9 cellular contexts compared by ENCODE assay signal in the genomic region with DNA sequence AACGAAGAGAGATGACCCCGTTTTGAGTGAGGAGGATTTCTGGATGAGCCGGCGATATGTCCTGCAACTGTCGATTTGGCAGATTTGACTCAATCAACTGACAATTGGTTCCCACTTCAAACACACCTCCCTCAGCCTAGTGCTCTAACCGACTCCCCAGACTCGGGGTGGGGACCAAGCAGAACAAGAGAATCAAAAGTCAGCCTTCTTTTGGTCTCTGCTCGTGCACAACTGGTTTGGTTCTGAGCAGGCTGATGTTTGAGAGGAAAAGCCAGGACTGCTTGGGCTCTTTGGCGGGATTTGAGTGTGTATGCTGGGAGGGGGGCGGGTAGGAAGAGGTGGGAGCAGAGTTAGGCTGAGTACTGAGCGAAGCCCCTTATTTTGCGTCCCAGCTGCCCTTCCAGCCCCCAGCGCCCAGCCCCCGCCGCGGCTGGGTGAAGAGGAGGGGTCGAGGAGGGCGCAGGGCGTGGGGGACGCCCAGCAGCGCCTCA.
A peak's percentile ranks its signal among the peaks of the same experiment; 100 is the strongest.
DNase-seq lines count a peak whose midpoint lies in the region; ATAC-seq, FAIRE-seq and TF ChIP-seq lines count a peak whose summit lies in the region.
"Had no signal": no experiment of that assay in that cellular context is flagged by ENCODE, and none has a peak within 500 bp of the region (broad histone marks: within the 10 kb centered on the region; RNA-seq: fewer than 3 reads in every experiment).

No MANE protein-coding gene starts in this region.

- H3K36me3 ChIP-seq in GM06990 (ENCODE audit: control insufficient read depth, insufficient read depth, low read length), result no peaks in the 10 kb centered on the region
- H3K36me3 ChIP-seq in mucosa of rectum (ENCODE audit: control insufficient read depth in 2 of 2, insufficient read depth in 2 of 2, low read length in 2 of 2), result no peaks in the 10 kb centered on the region

- H3K4me1 ChIP-seq in mucosa of rectum (ENCODE audit: control insufficient read depth in 2 of 2, insufficient read depth in 2 of 2, low read length in 2 of 2), result peaks cover 7 to 12% of the 10 kb centered on the region in 2 donors

- no peaks in the 10 kb centered on the region for H3K36me3 Mint-ChIP-seq in effector memory CD8-positive, alpha-beta T cell (ENCODE audit: insufficient read depth)

- DNase-seq in GM06990 (ENCODE audit: extremely low read depth, insufficient read length) (no peak), NCI-H2227 (lab: John Stamatoyannopoulos, UW; ENCODE audit: unreplicated experiment) (peak; percentile 87), kidney glomerular epithelial cell (lab: John Stamatoyannopoulos, UW) (no peak), RCC 7860 (ENCODE audit: low spot score) (no peak)
- no peak for DNase-seq in effector memory CD8-positive, alpha-beta T cell
- no peak for DNase-seq in effector CD4-positive, alpha-beta T cell

- peak overlapping the region; percentile 37 to 65 for H3K4me3 Mint-ChIP-seq in effector memory CD8-positive, alpha-beta T cell

- H3K4me3 ChIP-seq in GM06990 (replicated peaks; ENCODE audit: low read depth, low read length) (peak overlapping the region; percentile 72), mucosa of rectum (ENCODE audit: low read length in 2 of 2) (peak overlapping the region; percentile 53 to 66)

- no peak overlapping the region for H3K27ac Mint-ChIP-seq in effector memory CD8-positive, alpha-beta T cell

- H3K27me3 ChIP-seq in GM06990 (replicated peaks; ENCODE audit: control insufficient read depth, insufficient read depth, low read length) (no peaks in the 10 kb centered on the region), mucosa of rectum (ENCODE audit: control insufficient read depth in 2 of 2, insufficient read depth in 2 of 2, low read length in 2 of 2) (peaks cover 18% of the 10 kb centered on the region in 2 donors)

- peaks cover 24 to 55% of the 10 kb centered on the region in 2 donors for H3K27me3 Mint-ChIP-seq in effector memory CD8-positive, alpha-beta T cell

- H3K9me3 Mint-ChIP-seq in effector memory CD8-positive, alpha-beta T cell, result no peaks in the 10 kb centered on the region

- H3K9ac ChIP-seq in mucosa of rectum (ENCODE audit: low read depth in 1 of 2, low read length in 2 of 2), result no peak overlapping the region

- peak overlapping the region in 1 of 2 donors; percentile 19 for H3K27ac ChIP-seq in mucosa of rectum (ENCODE audit: low read depth in 2 of 2, low read length in 2 of 2)
- H3K27ac ChIP-seq: VCaP had no signal

- H3K9me3 ChIP-seq in mucosa of rectum (ENCODE audit: control insufficient read depth in 2 of 2, low read length in 2 of 2), result no peaks in the 10 kb centered on the region

- H3K4me1 Mint-ChIP-seq in effector memory CD8-positive, alpha-beta T cell (ENCODE audit: low read depth in 2 of 2), result peaks cover 4 to 9% of the 10 kb centered on the region in 2 donors

- no peak for TF ChIP-seq CTCF in GM06990 (IDR thresholded peaks at IDR 0.05; ENCODE audit: insufficient read depth, low read length, poor library complexity, severe bottlenecking)

- ATAC-seq in GM21786 (IDR thresholded peaks at IDR 0.05; ENCODE audit: unreplicated experiment), result peak; percentile 1
- no peak for ATAC-seq in effector memory CD8-positive, alpha-beta T cell (replicated peaks)

- no peak for FAIRE-seq in RCC 7860 (lab: Jason Lieb, UNC)
